In genomic region chr12:48776956-48777355, GRCh38 we compare ENCODE assay signal across 10 cellular contexts. TPM values are rescaled to one million over a fixed set of nuclear protein-coding genes. Genes with fewer than 3 reads are reported as not detected.
DNase-seq lines count a peak whose midpoint lies in the region; ATAC-seq and TF ChIP-seq lines count a peak whose summit lies in the region.
"Had no signal": no experiment of that assay in that cellular context is flagged by ENCODE, and none has a peak within 500 bp of the region (broad histone marks: within the 10 kb centered on the region; RNA-seq: fewer than 3 reads in every experiment).

No MANE protein-coding gene starts in this region.

- H3K4ac ChIP-seq in neuronal stem cell (ENCODE audit: low read length) = no peak overlapping the region

- no peak overlapping the region for H3K14ac ChIP-seq in neuronal stem cell (ENCODE audit: low read length)

- H3K4me1 Mint-ChIP-seq in T-helper 17 cell = peaks cover 5% of the 10 kb centered on the region
- H3K4me1 Mint-ChIP-seq in activated CD4-positive, alpha-beta memory T cell treated with anti-CD3 and anti-CD28 coated beads, Interleukin-2, amount 10 ng/mL, durations not matched to agents 7 days and 5 days = no peaks in the 10 kb centered on the region
- H3K4me1 Mint-ChIP-seq: CD8-positive, alpha-beta memory T cell had no signal

- no peaks in the 10 kb centered on the region for H3K27me3 ChIP-seq in right atrium auricular region
- no peaks in the 10 kb centered on the region for H3K27me3 ChIP-seq in neuronal stem cell (ENCODE audit: control insufficient read depth in 3 of 3, insufficient read depth in 3 of 3, low read depth in 1 of 3, low read length in 3 of 3)

- peaks cover 6% of the 10 kb centered on the region for H3K79me1 ChIP-seq in neuronal stem cell (ENCODE audit: low read depth, low read length)

- H3K4me2 ChIP-seq in neuronal stem cell (ENCODE audit: insufficient read depth, low read length, poor library complexity, severe bottlenecking) = no peak overlapping the region
- H3K4me2 ChIP-seq: A549 had no signal

- no peak overlapping the region for H2BK15ac ChIP-seq in neuronal stem cell (ENCODE audit: low read length)

- no peak overlapping the region for H2AFZ ChIP-seq in neuronal stem cell (ENCODE audit: low read length)

- H2BK120ac ChIP-seq in neuronal stem cell (ENCODE audit: low read depth, low read length) = no peak overlapping the region

- WGBS in neuronal stem cell (ENCODE audit: extremely low coverage in 2 of 2, insufficient read length in 2 of 2, insufficient replicate concordance in 1 of 2), 2 donors = no CpG with 5 or more reads among the region's 6 CpGs

- H2AK5ac ChIP-seq in neuronal stem cell (ENCODE audit: low read depth, low read length) = no peak overlapping the region

- H3K27me3 Mint-ChIP-seq in T-helper 17 cell = peaks cover 22% of the 10 kb centered on the region
- H3K27me3 Mint-ChIP-seq in activated CD4-positive, alpha-beta memory T cell treated with anti-CD3 and anti-CD28 coated beads, Interleukin-2, amount 10 ng/mL, durations not matched to agents 7 days and 5 days = no peaks in the 10 kb centered on the region

- peaks cover 55% of the 10 kb centered on the region for H3K36me3 ChIP-seq in right atrium auricular region
- H3K36me3 ChIP-seq in neuronal stem cell (replicated peaks in 1 of 2; ENCODE audit: control insufficient read depth in 2 of 2, insufficient read depth in 2 of 2, low read length in 2 of 2) = peaks cover 64 to 80% of the 10 kb centered on the region in 2 donors

- ATAC-seq in T-helper 17 cell (no peak), GM18517 (IDR thresholded peaks at IDR 0.05; ENCODE audit: unreplicated experiment) (no peak)
- ATAC-seq: A549 had no signal

- H3K27ac ChIP-seq in right atrium auricular region (peak overlapping the region; percentile 83 to 93), neuronal stem cell (replicated peaks; ENCODE audit: low read length) (no peak overlapping the region)
- H3K27ac ChIP-seq: A549 had no signal

- H3K9me3 ChIP-seq in right atrium auricular region (no peaks in the 10 kb centered on the region), T-helper 17 cell (ENCODE audit: control insufficient read depth, low read length, poor library complexity, severe bottlenecking) (no peaks in the 10 kb centered on the region), neuronal stem cell (replicated peaks in 1 of 2; ENCODE audit: control insufficient read depth in 2 of 2, insufficient read depth in 1 of 2, low read depth in 1 of 2, low read length in 2 of 2) (peaks cover 0 to 2% of the 10 kb centered on the region in 2 donors)
- H3K9me3 ChIP-seq: A549, Caco-2 had no signal

- no peak overlapping the region for H2BK5ac ChIP-seq in neuronal stem cell (ENCODE audit: low read length)

- peak overlapping the region; percentile 74 for H3K27ac Mint-ChIP-seq in T-helper 17 cell
- no peak overlapping the region for H3K27ac Mint-ChIP-seq in activated CD4-positive, alpha-beta memory T cell treated with anti-CD3 and anti-CD28 coated beads, Interleukin-2, amount 10 ng/mL, durations not matched to agents 7 days and 5 days

- intact Hi-C loops in cardiac septum (cut with DNase I) = no loop called here

- H4K91ac ChIP-seq in neuronal stem cell (ENCODE audit: low read depth, low read length, poor library complexity) = no peak overlapping the region

- no peak overlapping the region for H3K4me3 Mint-ChIP-seq in T-helper 17 cell
- H3K4me3 Mint-ChIP-seq in activated CD4-positive, alpha-beta memory T cell treated with anti-CD3 and anti-CD28 coated beads, Interleukin-2, amount 10 ng/mL, durations not matched to agents 7 days and 5 days = no peak overlapping the region
- H3K4me3 Mint-ChIP-seq: CD8-positive, alpha-beta memory T cell had no signal

- no peak overlapping the region for H3K18ac ChIP-seq in neuronal stem cell (ENCODE audit: low read length)

- no peak overlapping the region for H3K4me3 ChIP-seq in right atrium auricular region
- no peak overlapping the region for H3K4me3 ChIP-seq in neuronal stem cell (ENCODE audit: low read length in 2 of 2)
- H3K4me3 ChIP-seq: A549 had no signal

- POLR2A ChIA-PET in activated CD4-positive, alpha-beta memory T cell treated with anti-CD3 and anti-CD28 coated beads, Interleukin-2, amount 10 ng/mL, durations not matched to agents 7 days and 5 days (lab: Charles Lee) = no interaction called here

- H3K23ac ChIP-seq in neuronal stem cell (ENCODE audit: low read depth, low read length, poor library complexity) = peak overlapping the region; percentile 39

- no peak overlapping the region for H4K8ac ChIP-seq in neuronal stem cell (ENCODE audit: low read depth, low read length)

- CTCF ChIA-PET in activated CD4-positive, alpha-beta memory T cell treated with anti-CD3 and anti-CD28 coated beads, Interleukin-2, amount 10 ng/mL, durations not matched to agents 7 days and 5 days (lab: Charles Lee) = no interaction called here

- no peak for TF ChIP-seq CTCF in right atrium auricular region (IDR thresholded peaks at IDR 0.05)

- no peaks in the 10 kb centered on the region for H3K9me3 Mint-ChIP-seq in activated CD4-positive, alpha-beta memory T cell treated with anti-CD3 and anti-CD28 coated beads, Interleukin-2, amount 10 ng/mL, durations not matched to agents 7 days and 5 days
- H3K9me3 Mint-ChIP-seq: CD8-positive, alpha-beta memory T cell had no signal

- DNase-seq in right atrium auricular region (ENCODE audit: low spot score) (no peak), cardiac septum (ENCODE audit: low spot score) (no peak), T-helper 17 cell (no peak), neuronal stem cell (ENCODE audit: low spot score) (no peak), kidney glomerular epithelial cell (lab: John Stamatoyannopoulos, UW) (no peak)
- DNase-seq in activated CD4-positive, alpha-beta memory T cell treated with anti-CD3 and anti-CD28 coated beads, Interleukin-2, amount 10 ng/mL, durations not matched to agents 7 days and 5 days = no peak
- DNase-seq: Caco-2; CD8-positive, alpha-beta memory T cell had no signal

- H3K4me1 ChIP-seq in right atrium auricular region (peaks cover 0 to 61% of the 10 kb centered on the region in 2 donors), neuronal stem cell (ENCODE audit: control insufficient read depth in 2 of 2, insufficient read depth in 1 of 2, low read depth in 1 of 2, low read length in 2 of 2) (no peaks in the 10 kb centered on the region)
- H3K4me1 ChIP-seq: A549 had no signal

- H3K36me3 Mint-ChIP-seq in T-helper 17 cell (ENCODE audit: low read depth) = peaks cover 2% of the 10 kb centered on the region
- no peaks in the 10 kb centered on the region for H3K36me3 Mint-ChIP-seq in activated CD4-positive, alpha-beta memory T cell treated with anti-CD3 and anti-CD28 coated beads, Interleukin-2, amount 10 ng/mL, durations not matched to agents 7 days and 5 days (ENCODE audit: low read depth)
- H3K36me3 Mint-ChIP-seq: CD8-positive, alpha-beta memory T cell had no signal

- H3K9ac ChIP-seq in neuronal stem cell (ENCODE audit: low read depth, low read length, poor library complexity) = no peak overlapping the region

- H2BK12ac ChIP-seq in neuronal stem cell (ENCODE audit: low read length) = no peak overlapping the region

RNA-seq across cellular contexts. Expression of gene ADCY6, which starts 11.9 kb away (rescaled TPM):
- total RNA-seq in right atrium auricular region = 10 to 100 TPM; 76.4 to 81.6 TPM
- 195 TPM for total RNA-seq in cardiac septum
- total RNA-seq in T-helper 17 cell = under 1 TPM; 0.42 to 0.70 TPM
- polyA plus RNA-seq in neuronal stem cell (2013, experiment 1 of 2) = 34.7 TPM
- 37.2 TPM for polyA plus RNA-seq in neuronal stem cell (2013, experiment 2 of 2)
- under 1 TPM in 1 of 2 experiments, not detected in 1; 0.05 TPM for total RNA-seq in activated CD4-positive, alpha-beta memory T cell treated with anti-CD3 and anti-CD28 coated beads, Interleukin-2, amount 10 ng/mL, durations not matched to agents 7 days and 5 days
- polyA plus RNA-seq: CD8-positive, alpha-beta memory T cell had no signal

RNA-seq across cellular contexts. Expression of gene CACNB3, which starts 41.3 kb away (rescaled TPM):
- total RNA-seq in right atrium auricular region = 1 to 10 TPM; 6.1 to 7.0 TPM
- 9.2 TPM for total RNA-seq in cardiac septum
- 1 to 10 TPM; 6.5 to 8.0 TPM for total RNA-seq in T-helper 17 cell
- polyA plus RNA-seq in neuronal stem cell (2013, experiment 1 of 2) = 37.0 TPM
- polyA plus RNA-seq in neuronal stem cell (2013, experiment 2 of 2) = 35.1 TPM
- 10 to 100 TPM; 32.8 to 34.2 TPM for total RNA-seq in activated CD4-positive, alpha-beta memory T cell treated with anti-CD3 and anti-CD28 coated beads, Interleukin-2, amount 10 ng/mL, durations not matched to agents 7 days and 5 days

Comparison
In these comparisons a context has a peak if more than half of its experiments do, and no peak if none do; other contexts are left out.
1. RNA of gene ADCY6, which starts 11.9 kb away (total RNA-seq): 195 TPM in cardiac septum (single experiment) and 76.4 to 81.6 TPM in right atrium auricular region; 0.42 to 0.70 TPM in T-helper 17 cell and 0.05 TPM in activated CD4-positive, alpha-beta memory T cell treated with anti-CD3 and anti-CD28 coated beads, Interleukin-2, amount 10 ng/mL, durations not matched to agents 7 days and 5 days; every median in the first group is over 10 times any median in the second.